8 cellular contexts compared by ENCODE assay signal in the genomic region with DNA sequence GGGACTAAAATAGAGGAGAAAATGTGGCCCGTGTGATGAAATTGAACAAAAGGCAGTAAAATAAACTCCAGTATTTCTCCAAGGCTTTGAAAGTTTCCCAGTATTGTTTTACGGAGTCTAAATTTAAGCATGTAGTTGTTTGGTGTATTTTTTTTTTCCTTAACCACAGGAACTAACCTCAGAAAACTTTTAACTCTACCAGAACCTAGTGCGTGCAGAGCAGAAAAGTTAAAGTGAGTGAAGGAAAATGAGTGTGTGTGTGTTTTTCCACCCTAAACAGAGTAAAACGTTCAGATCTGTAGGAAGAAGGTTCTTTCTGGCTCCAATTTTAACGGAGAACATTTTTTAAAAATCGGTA. TPM values are rescaled to one million over a fixed set of nuclear protein-coding genes. Genes with fewer than 3 reads are reported as not detected.
DNase-seq lines count a peak whose midpoint lies in the region; ATAC-seq, FAIRE-seq and TF ChIP-seq lines count a peak whose summit lies in the region.

No MANE protein-coding gene starts in this region.

- H2AFZ ChIP-seq in endothelial cell of umbilical vein (ENCODE audit: low read depth, low read length) = peak overlapping the region; percentile 78

- intact Hi-C loops in CD4-positive, alpha-beta memory T cell (cut with micrococcal nuclease) = no loop called here
- intact Hi-C loops in endothelial cell of umbilical vein (cut with micrococcal nuclease) = loop anchor here (2.0 to 5.0 kb wide), 3 partner anchors 42 to 98 kb away; no protein-coding TSS in a partner anchor

- no TSS peak for BruUV-seq in endothelial cell of umbilical vein (replicated peaks; lab: Mats Ljungman, UMichigan)

- H3K9me3 ChIP-seq in CD4-positive, alpha-beta memory T cell (ENCODE audit: control insufficient read depth in 1 of 2, low read length in 2 of 2) = no peaks in the 10 kb centered on the region
- no peaks in the 10 kb centered on the region for H3K9me3 ChIP-seq in endothelial cell of umbilical vein (replicated peaks; ENCODE audit: control insufficient read depth, insufficient read depth, low read length)
- H3K9me3 ChIP-seq in neutrophil = no peaks in the 10 kb centered on the region

- H3K4me1 Mint-ChIP-seq in CD4-positive, alpha-beta memory T cell = peaks cover 6 to 15% (median 10%) of the 10 kb centered on the region in 4 donors

- peaks cover 0 to 1% (median 0%) of the 10 kb centered on the region in 8 donors for H3K9me3 Mint-ChIP-seq in CD4-positive, alpha-beta memory T cell

- H3K27me3 Mint-ChIP-seq in CD4-positive, alpha-beta memory T cell = peaks cover 42 to 51% of the 10 kb centered on the region in 2 donors

- no peak overlapping the region for H3K4me3 ChIP-seq in CD4-positive, alpha-beta memory T cell (ENCODE audit: low read length in 2 of 2)
- peak overlapping the region; percentile 82 to 99 (median 89) for H3K4me3 ChIP-seq in endothelial cell of umbilical vein (replicated peaks in 1 of 3; ENCODE audit: insufficient read depth in 1 of 3, low read depth in 1 of 3, low read length in 3 of 3)
- H3K4me3 ChIP-seq in neutrophil (ENCODE audit: low read depth in 1 of 2, low read length in 1 of 2) = peak overlapping the region; percentile 47 to 58

- dilution Hi-C loops in endothelial cell of umbilical vein (cut with MboI; ENCODE audit: extremely low pct_ligation_motif_present, low sequenced_read_pairs) = no loop called here

- H3K27ac ChIP-seq in CD4-positive, alpha-beta memory T cell (ENCODE audit: low read depth, low read length) = no peak overlapping the region
- H3K27ac ChIP-seq in endothelial cell of umbilical vein (ENCODE audit: insufficient read depth, low read depth, low read length) (no peak overlapping the region), neutrophil (no peak overlapping the region)

- peaks cover 34% of the 10 kb centered on the region for H3K79me2 ChIP-seq in endothelial cell of umbilical vein (ENCODE audit: control insufficient read depth, insufficient read depth, low read length)

- no peak for TF ChIP-seq POLR2A in endothelial cell of umbilical vein (IDR thresholded peaks at IDR 0.05; ENCODE audit: low read depth, low read length)

- peak overlapping the region; percentile 84 for H3K9ac ChIP-seq in endothelial cell of umbilical vein (replicated peaks; ENCODE audit: extremely low read depth, insufficient read depth, low read length)

- H4K20me1 ChIP-seq in endothelial cell of umbilical vein (replicated peaks; ENCODE audit: control insufficient read depth, extremely low read depth, insufficient read depth, low read length) = no peaks in the 10 kb centered on the region

- H3K4me2 ChIP-seq in endothelial cell of umbilical vein (ENCODE audit: insufficient read depth, low read length) = peak overlapping the region; percentile 99

- no peak for ATAC-seq in HG02938 (IDR thresholded peaks at IDR 0.05; ENCODE audit: unreplicated experiment)

- H3K27me3 ChIP-seq in CD4-positive, alpha-beta memory T cell (ENCODE audit: insufficient read depth, low read length) = peaks cover 4% of the 10 kb centered on the region
- H3K27me3 ChIP-seq in endothelial cell of umbilical vein (ENCODE audit: control insufficient read depth in 2 of 2, insufficient read depth in 2 of 2, low read length in 2 of 2) = no peaks in the 10 kb centered on the region
- H3K27me3 ChIP-seq in neutrophil = peaks cover 31% of the 10 kb centered on the region

- CTCF ChIA-PET in CD4-positive, alpha-beta memory T cell (lab: Charles Lee; ENCODE audit: partially characterized antibody) = no interaction called here
- CTCF ChIA-PET in endothelial cell of umbilical vein (lab: Charles Lee) = interaction anchor here (0.7 to 2.0 kb wide), 3 partner anchors 32 to 163 kb away, joined by 3 to 8 read pairs (median 3); no protein-coding TSS in a partner anchor

- DNase-seq in CD4-positive, alpha-beta memory T cell = peak in 1 of 5 donors; percentile 9
- DNase-seq in OCI-M1 (lab: John Stamatoyannopoulos, UW) (peak; percentile 34), endothelial cell of umbilical vein (ENCODE audit: low read depth, low spot score) (peak; percentile 39), COLO829 (ENCODE audit: low spot score) (no peak), NCI-H2196 (lab: John Stamatoyannopoulos, UW; ENCODE audit: unreplicated experiment) (no peak), mucosa of gallbladder (ENCODE audit: low spot score) (no peak)

- H3K36me3 Mint-ChIP-seq in CD4-positive, alpha-beta memory T cell = no peaks in the 10 kb centered on the region

- peak; percentile 76 for FAIRE-seq in endothelial cell of umbilical vein (lab: Jason Lieb, UNC)

- H3K36me3 ChIP-seq in CD4-positive, alpha-beta memory T cell (ENCODE audit: insufficient read depth, low read length) = no peaks in the 10 kb centered on the region
- H3K36me3 ChIP-seq in endothelial cell of umbilical vein (ENCODE audit: control insufficient read depth in 2 of 2, extremely low read depth in 1 of 2, insufficient read depth in 2 of 2, low read length in 2 of 2) (no peaks in the 10 kb centered on the region), neutrophil (no peaks in the 10 kb centered on the region)

- H3K27ac Mint-ChIP-seq in CD4-positive, alpha-beta memory T cell = peak overlapping the region in 2 of 7 donors; percentile 19 to 85

- H3K9me1 ChIP-seq in endothelial cell of umbilical vein (replicated peaks; ENCODE audit: control insufficient read depth, extremely low read depth, insufficient read depth, low read length) = no peaks in the 10 kb centered on the region

- peaks cover 9% of the 10 kb centered on the region for H3K4me1 ChIP-seq in CD4-positive, alpha-beta memory T cell (ENCODE audit: insufficient read depth, low read length)
- H3K4me1 ChIP-seq in endothelial cell of umbilical vein (ENCODE audit: control insufficient read depth, extremely low read depth, insufficient read depth, low read length) (peaks cover 4% of the 10 kb centered on the region), neutrophil (ENCODE audit: control insufficient read depth in 1 of 2, insufficient read depth in 1 of 2, low read depth in 1 of 2, low read length in 1 of 2) (peaks cover 12 to 21% of the 10 kb centered on the region in 2 experiments)

- TF ChIP-seq CTCF in endothelial cell of umbilical vein (IDR thresholded peaks at IDR 0.05; ENCODE audit: extremely low read depth in 1 of 2, insufficient read depth in 1 of 2, low read depth in 1 of 2, low read length in 2 of 2) = no peak
- TF ChIP-seq CTCF in neutrophil (IDR thresholded peaks at IDR 0.05) = no peak

- POLR2A ChIA-PET in CD4-positive, alpha-beta memory T cell (lab: Charles Lee; ENCODE audit: partially characterized antibody) = no interaction called here
- POLR2A ChIA-PET in endothelial cell of umbilical vein (lab: Charles Lee) = no interaction called here

- peak overlapping the region; percentile 58 to 85 (median 80) for H3K4me3 Mint-ChIP-seq in CD4-positive, alpha-beta memory T cell

TF ChIP-seq in endothelial cell of umbilical vein, 7 proteins besides CTCF, POLR2A, EP300 and RAD21:
- TF ChIP-seq, protein P1, sequence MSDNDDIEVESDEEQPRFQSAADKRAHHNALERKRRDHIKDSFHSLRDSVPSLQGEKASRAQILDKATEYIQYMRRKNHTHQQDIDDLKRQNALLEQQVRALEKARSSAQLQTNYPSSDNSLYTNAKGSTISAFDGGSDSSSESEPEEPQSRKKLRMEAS (IDR thresholded peaks at IDR 0.05; ENCODE audit: insufficient read depth, insufficient read length) = no peak
- TF ChIP-seq GATA2 (IDR thresholded peaks at IDR 0.05; ENCODE audit: insufficient read depth, insufficient read length, low read depth, low read length) = no peak
- TF ChIP-seq POLR2AphosphoS5 (IDR thresholded peaks at IDR 0.05; ENCODE audit: insufficient read depth, low read depth, low read length) = no peak
- TF ChIP-seq FOS (IDR thresholded peaks at IDR 0.05; ENCODE audit: borderline replicate concordance, insufficient read depth, low read length) = no peak
- no peak for TF ChIP-seq EZH2 (IDR thresholded peaks at IDR 0.05; ENCODE audit: borderline replicate concordance, low read depth, low read length, severe bottlenecking)
- no peak for TF ChIP-seq JUN (IDR thresholded peaks at IDR 0.05; ENCODE audit: borderline replicate concordance, insufficient read depth, insufficient read length, low read depth)
- no peak for TF ChIP-seq MYC (IDR thresholded peaks at IDR 0.05; ENCODE audit: low read depth, low read length)

RNA-seq across cellular contexts. Expression of a gene that starts 0.8 kb away (rescaled TPM):
- total RNA-seq in CD4-positive, alpha-beta memory T cell = 1 to 10 TPM in 1 of 2 experiments, under 1 TPM in 1; 0.47 to 1.3 TPM
- 1 to 10 TPM in 1 of 2 donors, under 1 TPM in 1; 0.18 to 1.1 TPM for polyA plus RNA-seq in CD4-positive, alpha-beta memory T cell
- 22.6 and 23.5 TPM in 2 replicates for total RNA-seq in endothelial cell of umbilical vein
- 5.9 and 8.1 TPM in 2 replicates for polyA plus RNA-seq in endothelial cell of umbilical vein
- 5.3 and 5.8 TPM in 2 replicates for polyA plus RNA-seq in endothelial cell of umbilical vein (2011; cell fraction: cytosol; rRNA removed)
- 4.3 and 5.4 TPM in 2 replicates for polyA plus RNA-seq in endothelial cell of umbilical vein (2011; cell fraction: nucleus; rRNA removed)
- polyA plus RNA-seq in endothelial cell of umbilical vein (2012) = 10.0 and 13.3 TPM in 2 replicates
- polyA minus RNA-seq in endothelial cell of umbilical vein = 3.7 and 5.5 TPM in 2 replicates
- 4.0 TPM for polyA minus RNA-seq in endothelial cell of umbilical vein (2011; cell fraction: cytosol; rRNA and poly(A)+ RNA removed)
- 2.2 and 2.3 TPM in 2 replicates for polyA minus RNA-seq in endothelial cell of umbilical vein (2011; cell fraction: nucleus; rRNA and poly(A)+ RNA removed)
- total RNA-seq in mucosa of gallbladder = 8.8 TPM

Comparison
In these comparisons a context has a peak if more than half of its experiments do, and no peak if none do; other contexts are left out.
1. DNase-seq: peak in OCI-M1 (single experiment) and endothelial cell of umbilical vein (single experiment); none in COLO829 (single experiment), NCI-H2196 (single experiment) and mucosa of gallbladder (single experiment).
2. H3K4me3 ChIP-seq: peak in endothelial cell of umbilical vein (3 of 3) and neutrophil (2 of 2); none in CD4-positive, alpha-beta memory T cell (0 of 2).